29 cellular contexts compared by ENCODE assay signal in genomic region chr6:46095251-46095650, GRCh38.
"Had no signal": no experiment of that assay in that cellular context is flagged by ENCODE, and none has a peak within 500 bp of the region (broad histone marks: within the 10 kb centered on the region; RNA-seq: fewer than 3 reads in every experiment).

No MANE protein-coding gene starts in this region.

- FAIRE-seq: urothelium cell line had no signal

- H3K4me1 Mint-ChIP-seq: stimulated activated effector memory CD8-positive, alpha-beta T cell treated with anti-CD3 and anti-CD28 coated beads, Interleukin-12 subunit alpha, Interleukin-12 subunit beta, amount 100 ng/mL, for 72 hours; stimulated activated memory B cell treated with anti-CD40 and anti-IgM and Interleukin-4, amounts not matched to agents 10 μg/mL and 1 μg/mL and 100 μg/mL, for 72 hours had no signal

- H3K4me3 ChIP-seq: stomach, suprapubic skin, testis, thoracic aorta, thyroid gland, tibial artery, tibial nerve, transverse colon, upper lobe of left lung, upper lobe of right lung, uterus, vagina had no signal

- H3K9me3 ChIP-seq: suprapubic skin, testis, thyroid gland, upper lobe of right lung, uterus, vagina had no signal

- H3K27ac ChIP-seq: stomach, suprapubic skin, testis, thoracic aorta, thyroid gland, tibial artery, tibial nerve, transverse colon, upper lobe of left lung, upper lobe of right lung, uterus, vagina had no signal

- H3K4me3 Mint-ChIP-seq: stimulated activated effector memory CD8-positive, alpha-beta T cell treated with anti-CD3 and anti-CD28 coated beads, Interleukin-12 subunit alpha, Interleukin-12 subunit beta, amount 100 ng/mL, for 72 hours; stimulated activated memory B cell treated with anti-CD40 and anti-IgM and Interleukin-4, amounts not matched to agents 10 μg/mL and 1 μg/mL and 100 μg/mL, for 72 hours; stimulated activated naive B cell treated with anti-CD40 and anti-IgM and Interleukin-4, amounts not matched to agents 10 μg/mL and 1 μg/mL and 100 μg/mL, for 72 hours; stimulated activated naive CD8-positive, alpha-beta T cell treated with anti-CD3 and anti-CD28 coated beads, Interleukin-15, amount 100 ng/mL, for 72 hours; stimulated activated naive CD8-positive, alpha-beta T cell treated with anti-CD3 and anti-CD28 coated beads, Interleukin-15, Interleukin-2, amounts not matched to agents 100 ng/mL and 50 ng/mL, for 24 hours; type B pancreatic cell had no signal

- DNase-seq: stimulated activated CD4-positive, alpha-beta T cell treated with anti-CD3 and anti-CD28 coated beads, Interleukin-2, amount 100 ng/mL, for 48 hours; stimulated activated CD4-positive, alpha-beta T cell treated with anti-CD3 and anti-CD28 coated beads, Interleukin-4, amount 100 ng/mL, for 1 hour; stimulated activated CD4-positive, alpha-beta T cell treated with anti-CD3 and anti-CD28 coated beads, Interleukin-4, amount 100 ng/mL, for 24 hours; stimulated activated CD4-positive, alpha-beta T cell treated with anti-CD3 and anti-CD28 coated beads, Interleukin-4, amount 100 ng/mL, for 4 hours; stimulated activated CD8-positive, alpha-beta memory T cell treated with anti-CD3 and anti-CD28 coated beads, Interleukin-4, amount 100 ng/mL, for 48 hours; stimulated activated naive B cell treated with anti-CD40 and anti-IgM and Interleukin-4, amounts not matched to agents 10 μg/mL and 1 μg/mL and 100 μg/mL, for 72 hours; stimulated activated naive CD4-positive, alpha-beta T cell; stimulated activated naive CD4-positive, alpha-beta T cell treated with Interleukin-2 at 50 U/mL for 16 hours; stimulated activated naive CD8-positive, alpha-beta T cell treated with anti-CD3 and anti-CD28 coated beads, Interleukin-15, amount 100 ng/mL, for 72 hours; stimulated activated naive CD8-positive, alpha-beta T cell treated with anti-CD3 and anti-CD28 coated beads, Interleukin-15, Interleukin-2, amounts not matched to agents 100 U/mL and 50 U/mL, for 24 hours; stomach; substantia nigra; testis; thyroid gland; tibial artery; transverse colon; trophoblast cell; upper lobe of right lung; uterus had no signal

- H3K27ac Mint-ChIP-seq: stimulated activated effector memory CD8-positive, alpha-beta T cell treated with anti-CD3 and anti-CD28 coated beads, Interleukin-12 subunit alpha, Interleukin-12 subunit beta, amount 100 ng/mL, for 72 hours; stimulated activated memory B cell treated with anti-CD40 and anti-IgM and Interleukin-4, amounts not matched to agents 10 μg/mL and 1 μg/mL and 100 μg/mL, for 72 hours; stimulated activated naive B cell treated with anti-CD40 and anti-IgM and Interleukin-4, amounts not matched to agents 10 μg/mL and 1 μg/mL and 100 μg/mL, for 72 hours; stimulated activated naive CD8-positive, alpha-beta T cell treated with anti-CD3 and anti-CD28 coated beads, Interleukin-15, amount 100 ng/mL, for 72 hours; stimulated activated naive CD8-positive, alpha-beta T cell treated with anti-CD3 and anti-CD28 coated beads, Interleukin-15, Interleukin-2, amounts not matched to agents 100 ng/mL and 50 ng/mL, for 24 hours; type B pancreatic cell had no signal

- H3K27me3 ChIP-seq: stomach, suprapubic skin, testis, thyroid gland, tibial nerve, transverse colon, upper lobe of left lung, upper lobe of right lung, uterus, vagina had no signal

- ATAC-seq: stimulated activated effector memory CD8-positive, alpha-beta T cell treated with anti-CD3 and anti-CD28 coated beads, Interleukin-12 subunit alpha, Interleukin-12 subunit beta, amount 100 ng/mL, for 72 hours; stimulated activated memory B cell treated with anti-CD40 and anti-IgM and Interleukin-4, amounts not matched to agents 10 μg/mL and 1 μg/mL and 100 μg/mL, for 72 hours; stimulated activated naive B cell treated with anti-CD40 and anti-IgM and Interleukin-4, amounts not matched to agents 10 μg/mL and 1 μg/mL and 100 μg/mL, for 72 hours; stimulated activated naive CD8-positive, alpha-beta T cell treated with anti-CD3 and anti-CD28 coated beads, Interleukin-15, amount 100 ng/mL, for 72 hours; stimulated activated naive CD8-positive, alpha-beta T cell treated with anti-CD3 and anti-CD28 coated beads, Interleukin-15, Interleukin-2, amounts not matched to agents 100 U/mL and 50 U/mL, for 24 hours; upper lobe of right lung had no signal

- H3K27me3 Mint-ChIP-seq: type B pancreatic cell had no signal

- H3K36me3 Mint-ChIP-seq: stimulated activated effector memory CD8-positive, alpha-beta T cell treated with anti-CD3 and anti-CD28 coated beads, Interleukin-12 subunit alpha, Interleukin-12 subunit beta, amount 100 ng/mL, for 72 hours; type B pancreatic cell had no signal

- H3K4me1 ChIP-seq: testis, tibial artery, upper lobe of right lung, uterus, vagina had no signal

- H3K36me3 ChIP-seq: stomach, suprapubic skin, thoracic aorta, thyroid gland, tibial artery, tibial nerve, transverse colon, upper lobe of left lung, upper lobe of right lung, uterus, vagina had no signal
